In the genomic region with DNA sequence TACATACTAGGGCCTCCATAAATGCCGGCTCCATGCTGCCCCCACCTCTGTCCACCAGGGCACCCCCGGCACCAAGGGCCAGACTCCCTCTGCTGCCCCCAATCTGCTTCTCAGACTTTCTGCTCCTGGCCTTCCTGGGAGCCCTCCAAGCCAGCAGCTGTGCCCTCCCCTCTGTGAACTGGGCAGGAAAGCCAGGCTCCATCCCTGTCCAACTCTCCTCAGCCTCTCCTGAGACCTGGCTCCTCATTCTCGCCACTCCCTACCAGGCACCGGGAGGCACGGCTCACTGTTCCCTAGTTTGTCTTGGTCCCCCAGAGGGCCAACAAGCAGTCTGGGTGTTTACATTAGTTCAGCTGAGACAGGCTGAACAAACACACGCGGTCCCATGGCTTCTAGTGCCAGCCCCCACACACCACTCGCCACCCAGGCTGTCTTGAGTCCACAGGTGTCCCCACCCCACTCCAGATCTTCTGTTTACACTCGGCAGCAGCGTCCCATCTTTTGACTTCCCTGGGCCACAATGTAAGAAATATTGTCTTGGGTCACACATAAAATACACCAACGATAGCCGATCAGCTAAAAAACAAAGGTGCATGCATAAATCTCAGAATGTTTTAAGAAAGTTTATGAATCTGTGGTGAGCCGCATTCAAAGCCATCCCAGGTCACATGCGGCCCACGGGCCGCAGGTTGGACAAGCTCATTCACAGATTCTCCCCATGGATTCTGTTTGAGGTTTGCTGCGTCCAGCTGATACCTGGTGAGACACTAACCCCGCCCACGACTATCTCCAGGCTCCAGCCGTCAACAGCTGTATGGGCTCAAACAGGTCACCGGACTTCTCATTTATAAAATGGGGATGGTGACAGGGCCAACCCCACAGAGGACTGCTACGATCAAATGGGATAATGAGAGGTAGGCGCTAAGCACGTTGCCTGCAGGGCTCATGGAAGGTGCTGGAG, we compare ENCODE assay signal across 10 cellular contexts. TPM values are rescaled to one million over a fixed set of nuclear protein-coding genes. Genes with fewer than 3 reads are reported as not detected.
A peak's percentile ranks its signal among the peaks of the same experiment; 100 is the strongest.
DNase-seq lines count a peak whose midpoint lies in the region; ATAC-seq, FAIRE-seq and TF ChIP-seq lines count a peak whose summit lies in the region.
"Had no signal": no experiment of that assay in that cellular context is flagged by ENCODE, and none has a peak within 500 bp of the region (broad histone marks: within the 10 kb centered on the region; RNA-seq: fewer than 3 reads in every experiment).

No MANE protein-coding gene starts in this region.

- intact Hi-C loops in left lung (cut with DNase I) = no loop called here

- peaks cover 70% of the 10 kb centered on the region for H3K79me2 ChIP-seq in astrocyte (ENCODE audit: insufficient read depth, low read length)

- H2AFZ ChIP-seq in astrocyte (ENCODE audit: low read depth, low read length) = no peak overlapping the region

- H3K4me3 Mint-ChIP-seq in astrocyte (ENCODE audit: unreplicated experiment) = peak overlapping the region; percentile 21
- no peak overlapping the region for H3K4me3 Mint-ChIP-seq in immature natural killer cell
- H3K4me3 Mint-ChIP-seq: activated CD4-positive, alpha-beta T cell treated with anti-CD3 and anti-CD28 coated beads for 36 hours had no signal

- no peaks in the 10 kb centered on the region for H3K9me3 Mint-ChIP-seq in astrocyte (ENCODE audit: unreplicated experiment)
- no peaks in the 10 kb centered on the region for H3K9me3 Mint-ChIP-seq in immature natural killer cell

- H3K4me2 ChIP-seq in astrocyte (ENCODE audit: low read length) = peak overlapping the region; percentile 14

- peaks cover 5% of the 10 kb centered on the region for H4K20me1 ChIP-seq in astrocyte (ENCODE audit: insufficient read depth, low read length)

- H3K4me1 ChIP-seq in astrocyte (ENCODE audit: insufficient read depth, low read length) (peaks cover 63% of the 10 kb centered on the region), left lung (peaks cover 59 to 82% of the 10 kb centered on the region in 2 donors), subcutaneous abdominal adipose tissue (ENCODE audit: control insufficient read depth in 5 of 5, insufficient read depth in 5 of 5, low read length in 5 of 5) (peaks cover 33 to 81% (median 69%) of the 10 kb centered on the region in 5 donors)

- H3K4me1 Mint-ChIP-seq in astrocyte (ENCODE audit: low read depth, unreplicated experiment) (peaks cover 52% of the 10 kb centered on the region), immature natural killer cell (peaks cover 30 to 34% of the 10 kb centered on the region in 2 donors)

- H3K36me3 ChIP-seq in astrocyte (ENCODE audit: insufficient read depth, low read length) (no peaks in the 10 kb centered on the region), left lung (no peaks in the 10 kb centered on the region), subcutaneous abdominal adipose tissue (ENCODE audit: control insufficient read depth in 5 of 5, insufficient read depth in 5 of 5, low read length in 5 of 5) (peaks cover 0 to 4% (median 0%) of the 10 kb centered on the region in 5 donors)

- H3K4me3 ChIP-seq in astrocyte (ENCODE audit: insufficient read depth, low read depth, low read length) (no peak overlapping the region), left lung (no peak overlapping the region), subcutaneous abdominal adipose tissue (ENCODE audit: low read depth in 1 of 5, low read length in 5 of 5) (peak overlapping the region in 1 of 5 donors; percentile 19)

- peak; percentile 44 for ATAC-seq in left lung
- ATAC-seq: activated CD4-positive, alpha-beta T cell treated with anti-CD3 and anti-CD28 coated beads for 36 hours had no signal

- TF ChIP-seq CTCF in astrocyte (IDR thresholded peaks at IDR 0.05; ENCODE audit: insufficient read depth, low read depth, low read length) (no peak), left lung (IDR thresholded peaks at IDR 0.05) (no peak)

- H3K36me3 Mint-ChIP-seq in astrocyte (ENCODE audit: low read depth, unreplicated experiment) (peaks cover 4% of the 10 kb centered on the region), immature natural killer cell (no peaks in the 10 kb centered on the region)

- in situ Hi-C loops in ACHN (cut with HindIII; ENCODE audit: low pct_ligation_motif_present, low pct_unique_long_range_greater_than_20kb, low sequenced_read_pairs) = no loop called here

- peak overlapping the region; percentile 29 for H3K27ac Mint-ChIP-seq in astrocyte (ENCODE audit: unreplicated experiment)
- H3K27ac Mint-ChIP-seq in immature natural killer cell = peak overlapping the region in 2 of 6 donors; percentile 30 to 51

- H3K9ac ChIP-seq in astrocyte (ENCODE audit: low read length) (peak overlapping the region; percentile 48), subcutaneous abdominal adipose tissue (ENCODE audit: low read length in 5 of 5) (peak overlapping the region in 2 of 5 donors; percentile 4 to 39)

- peak overlapping the region; percentile 54 for H3K27ac ChIP-seq in astrocyte (ENCODE audit: low read depth, low read length)
- peak overlapping the region; percentile 69 to 92 for H3K27ac ChIP-seq in left lung
- H3K27ac ChIP-seq in subcutaneous abdominal adipose tissue (ENCODE audit: low read depth, low read length) = peak overlapping the region; percentile 90

- H3K27me3 Mint-ChIP-seq in astrocyte (ENCODE audit: low read depth, unreplicated experiment) = no peaks in the 10 kb centered on the region
- no peaks in the 10 kb centered on the region for H3K27me3 Mint-ChIP-seq in immature natural killer cell (ENCODE audit: low read depth in 3 of 3)
- H3K27me3 Mint-ChIP-seq: activated CD4-positive, alpha-beta T cell treated with anti-CD3 and anti-CD28 coated beads for 36 hours had no signal

- peak; percentile 56 for DNase-seq in NCI-H1092 treated with DMSO at 0.1 percent for 48 hours (lab: John Stamatoyannopoulos, UW)
- no peak for DNase-seq in NCI-H1092 (lab: John Stamatoyannopoulos, UW)
- no peak for DNase-seq in astrocyte (ENCODE audit: low read depth)
- peak in 1 of 2 donors; percentile 56 for DNase-seq in left lung
- DNase-seq in ACHN = no peak
- DNase-seq in iPS-NIHi11 (ENCODE audit: low spot score) = no peak
- DNase-seq in immature natural killer cell = no peak
- DNase-seq: activated CD4-positive, alpha-beta T cell treated with anti-CD3 and anti-CD28 coated beads for 36 hours had no signal

- H3K27me3 ChIP-seq in astrocyte (ENCODE audit: insufficient read depth, low read length) = no peaks in the 10 kb centered on the region
- H3K27me3 ChIP-seq in left lung = no peaks in the 10 kb centered on the region
- H3K27me3 ChIP-seq in subcutaneous abdominal adipose tissue (ENCODE audit: control insufficient read depth in 5 of 5, insufficient read depth in 4 of 5, low read length in 5 of 5) = no peaks in the 10 kb centered on the region

- FAIRE-seq in astrocyte (lab: Jason Lieb, UNC) = no peak
- FAIRE-seq: A204.1 had no signal

- no peaks in the 10 kb centered on the region for H3K9me3 ChIP-seq in astrocyte (ENCODE audit: insufficient read depth, low read depth, low read length)
- H3K9me3 ChIP-seq in left lung = no peaks in the 10 kb centered on the region
- no peaks in the 10 kb centered on the region for H3K9me3 ChIP-seq in subcutaneous abdominal adipose tissue (ENCODE audit: control insufficient read depth in 5 of 5, low read length in 5 of 5)

RNA-seq across cellular contexts. Expression of a gene that starts 29.5 kb away (rescaled TPM):
- total RNA-seq in astrocyte (172 and 182 TPM in 2 replicates), left lung (100 to 1,000 TPM in 1 of 2 donors, 10 to 100 TPM in 1; 91.7 to 107 TPM)
- polyA plus RNA-seq in immature natural killer cell = 10 to 100 TPM in 1 of 3 donors, 1 to 10 TPM in 2; 3.3 to 24.7 (median 4.3) TPM
